Comparison of ENCODE assay signal across 1 cellular context in the genomic region with DNA sequence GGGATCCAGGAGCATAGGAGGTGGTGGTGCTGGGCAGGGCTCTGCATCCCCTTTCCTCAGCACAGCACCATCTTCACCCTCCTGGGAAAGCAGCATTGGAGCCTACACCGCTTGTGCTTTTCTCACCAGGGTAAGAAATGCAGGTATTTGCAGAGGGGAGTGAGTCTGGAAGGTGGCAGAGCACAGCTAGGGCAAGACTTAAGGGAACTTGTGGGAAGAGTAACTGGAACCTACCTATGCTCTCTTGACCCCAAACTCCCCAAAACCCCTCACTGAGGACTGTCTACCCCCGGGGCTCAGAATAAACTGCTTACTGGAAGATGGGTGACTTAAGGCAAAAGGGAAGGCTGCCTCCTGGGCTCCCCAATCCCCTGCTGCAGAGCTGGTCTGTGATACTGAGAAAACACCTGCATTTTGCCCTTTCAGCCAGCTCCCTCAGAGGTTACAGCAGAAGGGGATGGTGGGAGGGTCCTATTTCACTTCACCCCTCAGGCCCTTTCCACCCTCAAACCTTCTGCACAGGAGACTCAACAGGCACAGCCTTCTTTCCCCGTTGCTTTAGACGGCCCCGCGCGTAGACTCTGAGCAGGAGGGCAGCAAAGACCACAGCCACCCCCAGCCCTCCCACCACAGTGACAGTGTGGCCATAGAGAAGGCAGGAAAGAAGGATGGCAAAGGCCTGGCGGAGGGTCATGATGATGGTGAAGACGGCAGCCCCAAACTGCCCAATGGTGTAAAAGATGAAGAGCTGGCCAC.
TF ChIP-seq lines count a peak whose summit lies in the region.

No MANE protein-coding gene starts in this region.

TF ChIP-seq in K562, 482 proteins besides CTCF, POLR2A, EP300 and RAD21 (continued from another document):
- TF ChIP-seq, protein P1, sequence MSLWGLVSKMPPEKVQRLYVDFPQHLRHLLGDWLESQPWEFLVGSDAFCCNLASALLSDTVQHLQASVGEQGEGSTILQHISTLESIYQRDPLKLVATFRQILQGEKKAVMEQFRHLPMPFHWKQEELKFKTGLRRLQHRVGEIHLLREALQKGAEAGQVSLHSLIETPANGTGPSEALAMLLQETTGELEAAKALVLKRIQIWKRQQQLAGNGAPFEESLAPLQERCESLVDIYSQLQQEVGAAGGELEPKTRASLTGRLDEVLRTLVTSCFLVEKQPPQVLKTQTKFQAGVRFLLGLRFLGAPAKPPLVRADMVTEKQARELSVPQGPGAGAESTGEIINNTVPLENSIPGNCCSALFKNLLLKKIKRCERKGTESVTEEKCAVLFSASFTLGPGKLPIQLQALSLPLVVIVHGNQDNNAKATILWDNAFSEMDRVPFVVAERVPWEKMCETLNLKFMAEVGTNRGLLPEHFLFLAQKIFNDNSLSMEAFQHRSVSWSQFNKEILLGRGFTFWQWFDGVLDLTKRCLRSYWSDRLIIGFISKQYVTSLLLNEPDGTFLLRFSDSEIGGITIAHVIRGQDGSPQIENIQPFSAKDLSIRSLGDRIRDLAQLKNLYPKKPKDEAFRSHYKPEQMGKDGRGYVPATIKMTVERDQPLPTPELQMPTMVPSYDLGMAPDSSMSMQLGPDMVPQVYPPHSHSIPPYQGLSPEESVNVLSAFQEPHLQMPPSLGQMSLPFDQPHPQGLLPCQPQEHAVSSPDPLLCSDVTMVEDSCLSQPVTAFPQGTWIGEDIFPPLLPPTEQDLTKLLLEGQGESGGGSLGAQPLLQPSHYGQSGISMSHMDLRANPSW (CRISPR knock-in tag; IDR thresholded peaks at IDR 0.05): 0 out of 2 replicates have a peak, but pooled peaks have one; percentile 28
- TF ChIP-seq ZNF592 (IDR thresholded peaks at IDR 0.05): no peak
- no peak for TF ChIP-seq ZNF3 (CRISPR knock-in tag; IDR thresholded peaks at IDR 0.05)
- peak; percentile 22 for TF ChIP-seq KDM5B (IDR thresholded peaks at IDR 0.05; ENCODE audit: insufficient replicate concordance, low read depth, low read length)
- TF ChIP-seq XRCC5 (IDR thresholded peaks at IDR 0.05; ENCODE audit: low read depth, low read length): 0 out of 2 replicates have a peak, but pooled peaks have one; percentile 7
- no peak for TF ChIP-seq ZNF639 (CRISPR knock-in tag; conservative IDR thresholded peaks at IDR 0.05 in 1 of 2, IDR thresholded peaks at IDR 0.05 in 1 of 2)
- TF ChIP-seq, protein P2, sequence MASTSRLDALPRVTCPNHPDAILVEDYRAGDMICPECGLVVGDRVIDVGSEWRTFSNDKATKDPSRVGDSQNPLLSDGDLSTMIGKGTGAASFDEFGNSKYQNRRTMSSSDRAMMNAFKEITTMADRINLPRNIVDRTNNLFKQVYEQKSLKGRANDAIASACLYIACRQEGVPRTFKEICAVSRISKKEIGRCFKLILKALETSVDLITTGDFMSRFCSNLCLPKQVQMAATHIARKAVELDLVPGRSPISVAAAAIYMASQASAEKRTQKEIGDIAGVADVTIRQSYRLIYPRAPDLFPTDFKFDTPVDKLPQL (IDR thresholded peaks at IDR 0.05; ENCODE audit: extremely low read depth, insufficient read length): no peak
- no peak for TF ChIP-seq BHLHE40 (IDR thresholded peaks at IDR 0.05; ENCODE audit: low read length)
- no peak for TF ChIP-seq NCOA4 (IDR thresholded peaks at IDR 0.05; ENCODE audit: partially characterized antibody)
- no peak for TF ChIP-seq MEF2A (IDR thresholded peaks at IDR 0.05; ENCODE audit: control insufficient read depth, low read depth, low read length)
- TF ChIP-seq CUX1 (CRISPR knock-in tag; IDR thresholded peaks at IDR 0.05): no peak
- 0 out of 2 replicates have a peak, but pooled peaks have one; percentile 3 for TF ChIP-seq ZFPM2 (CRISPR knock-in tag; IDR thresholded peaks at IDR 0.05)
- no peak for TF ChIP-seq HINFP (tag; conservative IDR thresholded peaks at IDR 0.05; ENCODE audit: low read depth)
- peak; percentile 82 for TF ChIP-seq RBFOX2 (IDR thresholded peaks at IDR 0.05; ENCODE audit: low read depth, low read length)
